In the genomic region with DNA sequence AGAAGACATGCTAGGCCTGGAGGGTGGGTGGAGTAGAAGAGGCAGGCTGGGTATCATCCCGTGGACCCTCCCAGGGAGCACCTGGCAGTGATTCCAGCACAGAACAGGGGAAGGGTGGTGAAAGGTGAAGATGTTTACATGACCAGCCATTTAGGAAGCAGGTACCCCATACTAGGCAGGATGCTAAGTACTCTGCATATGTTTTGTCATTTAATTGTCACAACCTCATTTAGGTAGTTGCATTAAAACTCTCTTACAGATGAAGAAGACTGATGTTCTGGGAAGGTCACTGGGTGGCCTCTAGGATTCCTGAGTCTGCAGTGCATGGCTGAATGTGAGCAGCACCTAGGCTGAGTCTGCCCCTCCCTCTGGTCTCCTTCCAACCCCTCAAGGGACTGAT, we compare ENCODE assay signal across 1 cellular context.
TF ChIP-seq lines count a peak whose summit lies in the region.

No MANE protein-coding gene starts in this region.

TF ChIP-seq in IMR-90, 13 proteins besides CTCF, POLR2A, EP300 and RAD21 (continued from another document):
- TF ChIP-seq, protein P1, sequence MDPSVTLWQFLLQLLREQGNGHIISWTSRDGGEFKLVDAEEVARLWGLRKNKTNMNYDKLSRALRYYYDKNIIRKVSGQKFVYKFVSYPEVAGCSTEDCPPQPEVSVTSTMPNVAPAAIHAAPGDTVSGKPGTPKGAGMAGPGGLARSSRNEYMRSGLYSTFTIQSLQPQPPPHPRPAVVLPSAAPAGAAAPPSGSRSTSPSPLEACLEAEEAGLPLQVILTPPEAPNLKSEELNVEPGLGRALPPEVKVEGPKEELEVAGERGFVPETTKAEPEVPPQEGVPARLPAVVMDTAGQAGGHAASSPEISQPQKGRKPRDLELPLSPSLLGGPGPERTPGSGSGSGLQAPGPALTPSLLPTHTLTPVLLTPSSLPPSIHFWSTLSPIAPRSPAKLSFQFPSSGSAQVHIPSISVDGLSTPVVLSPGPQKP (IDR thresholded peaks at IDR 0.05; ENCODE audit: borderline replicate concordance, low read depth, low read length), result no peak
- TF ChIP-seq CHD1 (IDR thresholded peaks at IDR 0.05; ENCODE audit: low read depth, low read length) (no peak), RFX5 (IDR thresholded peaks at IDR 0.05; ENCODE audit: low read depth, low read length) (no peak), RCOR1 (IDR thresholded peaks at IDR 0.05; ENCODE audit: insufficient replicate concordance, low read length) (no peak), MXI1 (IDR thresholded peaks at IDR 0.05; ENCODE audit: borderline replicate concordance, low read depth, low read length) (no peak), SMC3 (IDR thresholded peaks at IDR 0.05; ENCODE audit: low read depth, low read length) (no peak), BHLHE40 (IDR thresholded peaks at IDR 0.05; ENCODE audit: low read depth, low read length) (no peak), CEBPB (IDR thresholded peaks at IDR 0.05; ENCODE audit: low read depth, low read length) (no peak), FOS (IDR thresholded peaks at IDR 0.05; ENCODE audit: low read depth, low read length) (no peak), NFE2L2 (IDR thresholded peaks at IDR 0.05; ENCODE audit: low read depth, low read length) (no peak)
- TF ChIP-seq, protein P2, sequence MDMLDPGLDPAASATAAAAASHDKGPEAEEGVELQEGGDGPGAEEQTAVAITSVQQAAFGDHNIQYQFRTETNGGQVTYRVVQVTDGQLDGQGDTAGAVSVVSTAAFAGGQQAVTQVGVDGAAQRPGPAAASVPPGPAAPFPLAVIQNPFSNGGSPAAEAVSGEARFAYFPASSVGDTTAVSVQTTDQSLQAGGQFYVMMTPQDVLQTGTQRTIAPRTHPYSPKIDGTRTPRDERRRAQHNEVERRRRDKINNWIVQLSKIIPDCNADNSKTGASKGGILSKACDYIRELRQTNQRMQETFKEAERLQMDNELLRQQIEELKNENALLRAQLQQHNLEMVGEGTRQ (IDR thresholded peaks at IDR 0.05; ENCODE audit: low read depth, low read length), result no peak
